ENCODE assay signal across 19 cellular contexts in the genomic region with DNA sequence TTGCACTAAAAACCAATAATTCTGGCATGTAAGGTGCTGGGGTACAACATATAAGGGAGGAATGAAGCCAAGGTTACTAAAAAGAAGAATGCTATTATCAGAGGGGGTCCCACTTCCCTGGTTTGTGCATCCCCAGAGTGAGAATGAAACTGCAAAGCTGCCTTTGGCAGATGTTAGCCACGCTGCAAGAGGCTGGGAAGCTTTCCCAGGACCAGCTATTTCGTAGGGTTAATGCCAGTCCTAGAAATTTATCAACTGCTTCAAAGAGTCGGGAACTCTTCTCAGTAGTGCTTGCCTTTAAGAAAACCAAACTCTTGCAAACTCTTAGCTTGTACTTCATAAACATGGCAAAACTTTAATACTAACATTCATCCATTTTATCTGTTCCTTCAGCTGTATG.
DNase-seq lines count a peak whose midpoint lies in the region; ATAC-seq lines count a peak whose summit lies in the region.
"Had no signal": no experiment of that assay in that cellular context is flagged by ENCODE, and none has a peak within 500 bp of the region (broad histone marks: within the 10 kb centered on the region; RNA-seq: fewer than 3 reads in every experiment).

No MANE protein-coding gene starts in this region.

- H3K9me3 Mint-ChIP-seq in activated CD8-positive, alpha-beta T cell treated with anti-CD3 and anti-CD28 coated beads, Interleukin-2, amount 10 ng/mL, durations not matched to agents 7 days and 5 days (ENCODE audit: insufficient read depth): no peaks in the 10 kb centered on the region
- H3K9me3 Mint-ChIP-seq: memory B cell had no signal

- H3K36me3 Mint-ChIP-seq in activated CD8-positive, alpha-beta T cell treated with anti-CD3 and anti-CD28 coated beads, Interleukin-2, amount 10 ng/mL, durations not matched to agents 7 days and 5 days (ENCODE audit: low read depth): no peaks in the 10 kb centered on the region
- H3K36me3 Mint-ChIP-seq: memory B cell had no signal

- no peak overlapping the region for H3K4me3 Mint-ChIP-seq in activated CD8-positive, alpha-beta T cell treated with anti-CD3 and anti-CD28 coated beads, Interleukin-2, amount 10 ng/mL, durations not matched to agents 7 days and 5 days
- H3K4me3 Mint-ChIP-seq: memory B cell had no signal

- POLR2A ChIA-PET in activated CD8-positive, alpha-beta T cell treated with anti-CD3 and anti-CD28 coated beads, Interleukin-2, amount 10 ng/mL, durations not matched to agents 7 days and 5 days (lab: Charles Lee): no interaction called here

- no peak overlapping the region for H3K27ac Mint-ChIP-seq in activated CD8-positive, alpha-beta T cell treated with anti-CD3 and anti-CD28 coated beads, Interleukin-2, amount 10 ng/mL, durations not matched to agents 7 days and 5 days
- H3K27ac Mint-ChIP-seq: memory B cell had no signal

- H3K4me1 Mint-ChIP-seq in activated CD8-positive, alpha-beta T cell treated with anti-CD3 and anti-CD28 coated beads, Interleukin-2, amount 10 ng/mL, durations not matched to agents 7 days and 5 days (ENCODE audit: low read depth): no peaks in the 10 kb centered on the region
- H3K4me1 Mint-ChIP-seq: memory B cell had no signal

- no peak for ATAC-seq in HG02759 (IDR thresholded peaks at IDR 0.05; ENCODE audit: unreplicated experiment)
- no peak for ATAC-seq in activated CD8-positive, alpha-beta T cell treated with anti-CD3 and anti-CD28 coated beads, Interleukin-2, amount 10 ng/mL, durations not matched to agents 7 days and 5 days
- no peak for ATAC-seq in HG03139 (IDR thresholded peaks at IDR 0.05; ENCODE audit: unreplicated experiment)
- ATAC-seq: right cardiac atrium had no signal

- CTCF ChIA-PET in activated CD8-positive, alpha-beta T cell treated with anti-CD3 and anti-CD28 coated beads, Interleukin-2, amount 10 ng/mL, durations not matched to agents 7 days and 5 days (lab: Charles Lee): interaction anchor here (1.5 to 1.6 kb wide), 2 partner anchors 23 to 117 kb away, joined by 4 to 5 read pairs; no protein-coding TSS in a partner anchor

- DNase-seq in DMS 273 treated with DMSO at 0.1 percent for 48 hours (lab: John Stamatoyannopoulos, UW): peak; percentile 38
- DNase-seq in RPMI7951 (ENCODE audit: low read depth): peak; percentile 24
- DNase-seq in fibroblast of peridontal ligament (ENCODE audit: extremely low read depth): peak; percentile 48
- DNase-seq in midbrain (lab: John Stamatoyannopoulos, UW): peak; percentile 7
- DNase-seq in stimulated activated CD4-positive, alpha-beta T cell treated with anti-CD3 and anti-CD28 coated beads, Interleukin-1b, Interleukin-23, amount 100 ng/mL, for 48 hours: no peak
- DNase-seq in activated CD8-positive, alpha-beta T cell treated with anti-CD3 and anti-CD28 coated beads, Interleukin-2, amount 10 ng/mL, durations not matched to agents 7 days and 5 days: no peak
- DNase-seq: activated CD4-positive, CD25-positive, alpha-beta regulatory T cell treated with anti-CD3 and anti-CD28 coated beads, Interleukin-2, amount 50 U/mL, for 72 hours; activated effector memory CD4-positive, alpha-beta T cell treated with Interleukin-2 at 50 U/mL for 16 hours; amniotic stem cell; EL; GM23248; MV-4-11; NK-92 treated with Interleukin-12 subunit alpha and Interleukin-12 subunit beta, amount 100 ng/mL, for 24 hours; right cardiac atrium; stimulated activated CD4-positive, alpha-beta T cell treated with anti-CD3 and anti-CD28 coated beads, Interleukin-2, amount 100 ng/mL, for 24 hours; T-helper 2 cell had no signal

- H3K27me3 Mint-ChIP-seq in activated CD8-positive, alpha-beta T cell treated with anti-CD3 and anti-CD28 coated beads, Interleukin-2, amount 10 ng/mL, durations not matched to agents 7 days and 5 days (ENCODE audit: low read depth): peaks cover 31% of the 10 kb centered on the region

Comparison
In these comparisons a context has a peak if more than half of its experiments do, and no peak if none do; other contexts are left out.
1. DNase-seq: peak in DMS 273 treated with DMSO at 0.1 percent for 48 hours (single experiment), RPMI7951 (single experiment), fibroblast of peridontal ligament (single experiment) and midbrain (single experiment); none in stimulated activated CD4-positive, alpha-beta T cell treated with anti-CD3 and anti-CD28 coated beads, Interleukin-1b, Interleukin-23, amount 100 ng/mL, for 48 hours (single experiment) and activated CD8-positive, alpha-beta T cell treated with anti-CD3 and anti-CD28 coated beads, Interleukin-2, amount 10 ng/mL, durations not matched to agents 7 days and 5 days (single experiment).